Comparison of ENCODE assay signal across 8 cellular contexts in genomic region chr22:30920407-30920806, GRCh38. TPM values are rescaled to one million over a fixed set of nuclear protein-coding genes. Genes with fewer than 3 reads are reported as not detected.
DNase-seq lines count a peak whose midpoint lies in the region; ATAC-seq and TF ChIP-seq lines count a peak whose summit lies in the region.

No MANE protein-coding gene starts in this region.

- no peak for TF ChIP-seq POLR2A in lower leg skin (IDR thresholded peaks at IDR 0.05)

- in situ Hi-C loops in ACHN (cut with HindIII; ENCODE audit: low pct_ligation_motif_present, low pct_unique_long_range_greater_than_20kb, low sequenced_read_pairs), result no loop called here

- WGBS in lower leg skin, 2 donors, result 0 to 1% methylated on average over 9 of the region's 9 CpGs

- DNase-seq in ACHN (peak; percentile 61), NCI-H526 (lab: John Stamatoyannopoulos, UW) (peak; percentile 39 to 83), dermis blood vessel endothelial cell (peak; percentile 83), lower leg skin (ENCODE audit: low spot score in 2 of 2) (peak; percentile 47 to 93)
- peak; percentile 88 to 89 for DNase-seq in activated CD4-positive, alpha-beta T cell treated with anti-CD3 and anti-CD28 coated beads, Interleukin-2, amount 50 U/mL, for 48 hours
- peak; percentile 70 to 73 (median 71) for DNase-seq in stimulated activated CD4-positive, alpha-beta T cell treated with anti-CD3 and anti-CD28 coated beads, TNF-alpha, amount 100 ng/mL, for 48 hours (ENCODE audit: low read depth in 3 of 3)

- peak; percentile 57 for ATAC-seq in GM18907 (IDR thresholded peaks at IDR 0.05; ENCODE audit: unreplicated experiment)
- no peak for ATAC-seq in HG03460 (IDR thresholded peaks at IDR 0.05; ENCODE audit: unreplicated experiment)

- intact Hi-C loops in lower leg skin (cut with DNase I; ENCODE audit: low total_unique reads), result loop anchor here (5.0 to 10.0 kb wide), 2 partner anchors 158 to 286 kb away; partner anchors contain the start of gene SLC35E4

- no peak overlapping the region for H3K4me3 ChIP-seq in lower leg skin (ENCODE audit: low read depth, poor library complexity, severe bottlenecking)

- TF ChIP-seq CTCF in lower leg skin (IDR thresholded peaks at IDR 0.05), result peak in 1 of 3 donors; percentile 44

RNA-seq across cellular contexts. Expression of gene MORC2, which starts 48.2 kb away (rescaled TPM):
- total RNA-seq in dermis blood vessel endothelial cell (16.5 and 28.1 TPM in 2 replicates), lower leg skin (10 to 100 TPM; 16.2 to 34.7 (median 21.4) TPM)

RNA-seq across cellular contexts. Expression of gene TUG1, which starts 48.7 kb away (rescaled TPM):
- 45.8 and 66.9 TPM in 2 replicates for total RNA-seq in dermis blood vessel endothelial cell
- 10 to 100 TPM; 43.8 to 63.0 (median 50.9) TPM for total RNA-seq in lower leg skin
